Comparison of ENCODE assay signal across 8 cellular contexts in genomic region chr13:99307247-99307646, GRCh38. TPM values are rescaled to one million over a fixed set of nuclear protein-coding genes. Genes with fewer than 3 reads are reported as not detected.
DNase-seq lines count a peak whose midpoint lies in the region; ATAC-seq and TF ChIP-seq lines count a peak whose summit lies in the region.

A gene with protein sequence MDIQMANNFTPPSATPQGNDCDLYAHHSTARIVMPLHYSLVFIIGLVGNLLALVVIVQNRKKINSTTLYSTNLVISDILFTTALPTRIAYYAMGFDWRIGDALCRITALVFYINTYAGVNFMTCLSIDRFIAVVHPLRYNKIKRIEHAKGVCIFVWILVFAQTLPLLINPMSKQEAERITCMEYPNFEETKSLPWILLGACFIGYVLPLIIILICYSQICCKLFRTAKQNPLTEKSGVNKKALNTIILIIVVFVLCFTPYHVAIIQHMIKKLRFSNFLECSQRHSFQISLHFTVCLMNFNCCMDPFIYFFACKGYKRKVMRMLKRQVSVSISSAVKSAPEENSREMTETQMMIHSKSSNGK (minus strand): TSS chr13:99307399. CDS start chr13:99296145, 11,254 bp downstream.

- 6 to 20% methylated on average over 4 of the region's 4 CpGs for whole genome bisulfite sequencing in thyroid gland, 2 donors

- H3K36me3 ChIP-seq in thyroid gland: no peaks in the 10 kb centered on the region

- H3K4me3 Mint-ChIP-seq in CD4-positive, alpha-beta T cell: peak within 1 kb of the TSS; percentile 97
- H3K4me3 Mint-ChIP-seq in activated T-helper 17 cell treated with anti-CD3 and anti-CD28 coated beads, Interleukin-2, amount 50 U/mL, for 72 hours: peak within 1 kb of the TSS; percentile 97

- POLR2A ChIA-PET in CD4-positive, alpha-beta T cell (lab: Charles Lee): interaction anchor here (0.7 to 13.9 kb wide), 24 partner anchors 8 to 128 kb away, joined by 3 to 220 read pairs (median 13); partner anchors contain the start of genes GPR18 and UBAC2

- no peaks in the 10 kb centered on the region for H3K9me3 ChIP-seq in CD4-positive, alpha-beta T cell (ENCODE audit: control insufficient read depth, low read length)
- no peaks in the 10 kb centered on the region for H3K9me3 ChIP-seq in thyroid gland

- no peaks in the 10 kb centered on the region for H3K27me3 Mint-ChIP-seq in CD4-positive, alpha-beta T cell
- no peaks in the 10 kb centered on the region for H3K27me3 Mint-ChIP-seq in activated T-helper 17 cell treated with anti-CD3 and anti-CD28 coated beads, Interleukin-2, amount 50 U/mL, for 72 hours

- H3K4me1 ChIP-seq in thyroid gland: peaks cover 21 to 30% of the 10 kb centered on the region in 2 donors

- intact Hi-C loops in CD4-positive, alpha-beta T cell (cut with DNase I, micrococcal nuclease): loop anchor here (1.0 to 5.0 kb wide), 7 partner anchors 15 to 128 kb away; no protein-coding TSS in a partner anchor
- intact Hi-C loops in thyroid gland (cut with DNase I): no loop called here

- H3K36me3 Mint-ChIP-seq in CD4-positive, alpha-beta T cell (ENCODE audit: low read depth): peaks cover 69% of the 10 kb centered on the region
- H3K36me3 Mint-ChIP-seq in activated T-helper 17 cell treated with anti-CD3 and anti-CD28 coated beads, Interleukin-2, amount 50 U/mL, for 72 hours (ENCODE audit: low read depth): peaks cover 81% of the 10 kb centered on the region

- ATAC-seq in CD4-positive, alpha-beta T cell (ENCODE audit: poor library complexity): peak; percentile 74
- ATAC-seq in GM19452 (IDR thresholded peaks at IDR 0.05; ENCODE audit: unreplicated experiment) (peak; percentile 63), HG03432 (IDR thresholded peaks at IDR 0.05; ENCODE audit: unreplicated experiment) (peak; percentile 68)
- ATAC-seq in activated T-helper 17 cell treated with anti-CD3 and anti-CD28 coated beads, Interleukin-2, amount 50 U/mL, for 72 hours (replicated peaks): peak; percentile 53

- H3K27ac ChIP-seq in CD4-positive, alpha-beta T cell (ENCODE audit: low read depth, low read length): peak within 1 kb of the TSS; percentile 68
- peak within 1 kb of the TSS; percentile 15 for H3K27ac ChIP-seq in layer of hippocampus (ENCODE audit: low read depth, low read length)
- H3K27ac ChIP-seq in thyroid gland: peak within 1 kb of the TSS; percentile 86 to 95 (median 92)

- no peaks in the 10 kb centered on the region for H3K27me3 ChIP-seq in CD4-positive, alpha-beta T cell (ENCODE audit: control insufficient read depth, insufficient read depth, low read length)
- H3K27me3 ChIP-seq in layer of hippocampus (ENCODE audit: control insufficient read depth, insufficient read depth, low read length) (no peaks in the 10 kb centered on the region), thyroid gland (no peaks in the 10 kb centered on the region)

- peak within 1 kb of the TSS; percentile 89 for H3K27ac Mint-ChIP-seq in CD4-positive, alpha-beta T cell
- H3K27ac Mint-ChIP-seq in activated T-helper 17 cell treated with anti-CD3 and anti-CD28 coated beads, Interleukin-2, amount 50 U/mL, for 72 hours: peak within 1 kb of the TSS; percentile 97

- H3K9me3 Mint-ChIP-seq in CD4-positive, alpha-beta T cell: no peaks in the 10 kb centered on the region
- H3K9me3 Mint-ChIP-seq in activated T-helper 17 cell treated with anti-CD3 and anti-CD28 coated beads, Interleukin-2, amount 50 U/mL, for 72 hours: no peaks in the 10 kb centered on the region

- peak in 1 of 10 experiments; percentile 26 for DNase-seq in CD4-positive, alpha-beta T cell
- DNase-seq in thyroid gland (no peak), iPS-NIHi7 (ENCODE audit: extremely low spot score) (no peak)
- no peak for DNase-seq in activated CD4-positive, alpha-beta T cell treated with anti-CD3 and anti-CD28 coated beads for 1 hour

- peak in 1 of 2 donors; percentile 73 for TF ChIP-seq POLR2A in thyroid gland (IDR thresholded peaks at IDR 0.05)

- CTCF ChIA-PET in CD4-positive, alpha-beta T cell (lab: Charles Lee): interaction anchor here (1.2 to 6.4 kb wide), 8 partner anchors 8 to 131 kb away, joined by 3 to 44 read pairs (median 8); no protein-coding TSS in a partner anchor

- TF ChIP-seq CTCF in CD4-positive, alpha-beta T cell (IDR thresholded peaks at IDR 0.05): no peak
- TF ChIP-seq CTCF in thyroid gland (IDR thresholded peaks at IDR 0.05): no peak

- no peak within 1 kb of the TSS for H3K4me3 ChIP-seq in thyroid gland (replicated peaks in 1 of 3)

- H3K4me1 Mint-ChIP-seq in CD4-positive, alpha-beta T cell (ENCODE audit: low read depth): peaks cover 75% of the 10 kb centered on the region
- H3K4me1 Mint-ChIP-seq in activated T-helper 17 cell treated with anti-CD3 and anti-CD28 coated beads, Interleukin-2, amount 50 U/mL, for 72 hours: peaks cover 44% of the 10 kb centered on the region

RNA-seq across cellular contexts. Expression of the gene that starts here (rescaled TPM):
- total RNA-seq in CD4-positive, alpha-beta T cell: 100 to 1,000 TPM; 330 to 337 TPM
- 10 to 100 TPM; 92.4 to 95.1 TPM for total RNA-seq in activated T-helper 17 cell treated with anti-CD3 and anti-CD28 coated beads, Interleukin-2, amount 50 U/mL, for 72 hours
- 1 to 10 TPM; 2.5 to 9.7 (median 5.1) TPM for total RNA-seq in thyroid gland

Comparison
In these comparisons a context has a peak if more than half of its experiments do, and no peak if none do; other contexts are left out.
1. RNA of the gene that starts here (total RNA-seq): 330 to 337 TPM in CD4-positive, alpha-beta T cell and 92.4 to 95.1 TPM in activated T-helper 17 cell treated with anti-CD3 and anti-CD28 coated beads, Interleukin-2, amount 50 U/mL, for 72 hours; 2.5 to 9.7 TPM in thyroid gland; every median in the first group is over 4 times any median in the second.
2. H3K27ac ChIP-seq: peak in every context shown above with its lines; median percentile 92 in thyroid gland; 68 in CD4-positive, alpha-beta T cell; 15 in layer of hippocampus.
3. Peak in every context shown above with its lines, with median percentiles within 50 percentile points of each other: ATAC-seq.